Comparison of ENCODE assay signal across 10 cellular contexts in genomic region chr1:178609015-178609414, GRCh38.
A peak's percentile ranks its signal among the peaks of the same experiment; 100 is the strongest.
DNase-seq lines count a peak whose midpoint lies in the region; ATAC-seq and TF ChIP-seq lines count a peak whose summit lies in the region.
"Had no signal": no experiment of that assay in that cellular context is flagged by ENCODE, and none has a peak within 500 bp of the region (broad histone marks: within the 10 kb centered on the region; RNA-seq: fewer than 3 reads in every experiment).

No MANE protein-coding gene starts in this region.

- DNase-seq in AG10803 (ENCODE audit: low read depth) (peak; percentile 91), HT1080 (ENCODE audit: low read depth) (peak; percentile 57), mammary epithelial cell (peak; percentile 86), mucosa of descending colon (no peak), NCI-H82 treated with DMSO at 0.1 percent for 48 hours (lab: John Stamatoyannopoulos, UW; ENCODE audit: unreplicated experiment) (no peak)
- no peak for DNase-seq in activated CD4-positive, alpha-beta T cell treated with anti-CD3 and anti-CD28 coated beads, Interleukin-2, amount 10 ng/mL, durations not matched to agents 7 days and 5 days
- no peak for DNase-seq in NK-92 treated with Interleukin-12 subunit alpha and Interleukin-12 subunit beta, amount 100 ng/mL, for 24 hours (lab: John Stamatoyannopoulos, UW)
- DNase-seq: activated CD4-positive, alpha-beta T cell treated with anti-CD3 and anti-CD28 coated beads, Interleukin-2, amount 10 ng/mL, durations not matched to agents 24 days and 14 days had no signal

- no TSS peak for BruUV-seq in mammary epithelial cell (replicated peaks; lab: Mats Ljungman, UMichigan)

- peak overlapping the region; percentile 26; the same call in 1 of the 2 replicates for H3K4me3 ChIP-seq in AG10803 (ENCODE audit: low read length)
- no peak overlapping the region for H3K4me3 ChIP-seq in mammary epithelial cell (replicated peaks in 1 of 3; ENCODE audit: insufficient read depth in 1 of 3, low read depth in 2 of 3, low read length in 3 of 3)
- H3K4me3 ChIP-seq in mucosa of descending colon: no peak overlapping the region

- H2AFZ ChIP-seq in mammary epithelial cell (ENCODE audit: low read depth, low read length): no peak overlapping the region

- H3K9me3 ChIP-seq in mammary epithelial cell (replicated peaks; ENCODE audit: insufficient read depth, low read length): no peaks in the 10 kb centered on the region
- no peaks in the 10 kb centered on the region for H3K9me3 ChIP-seq in mucosa of descending colon

- ATAC-seq in mucosa of descending colon: peak; percentile 39
- no peak for ATAC-seq in GM21526 (IDR thresholded peaks at IDR 0.05; ENCODE audit: low FRiP score, unreplicated experiment)

- no peak overlapping the region for H3K9ac ChIP-seq in mammary epithelial cell (ENCODE audit: insufficient read depth, low read length)

- CTCF ChIA-PET in mammary epithelial cell (lab: Charles Lee; ENCODE audit: low non-redundant PET): no interaction called here
- CTCF ChIA-PET in activated CD4-positive, alpha-beta T cell treated with anti-CD3 and anti-CD28 coated beads, Interleukin-2, amount 10 ng/mL, durations not matched to agents 7 days and 5 days (lab: Charles Lee): interaction anchor here (1.0 kb wide), 1 partner anchor 13 kb away, joined by 3 read pairs; no protein-coding TSS in a partner anchor

- intact Hi-C loops in mammary epithelial cell (cut with micrococcal nuclease): loop anchor here (1.0 to 2.0 kb wide), 2 partner anchors 66 to 116 kb away; partner anchors contain the start of gene RALGPS2
- intact Hi-C loops in mucosa of descending colon (cut with DNase I, micrococcal nuclease): no loop called here

- H3K27ac ChIP-seq in mammary epithelial cell (ENCODE audit: insufficient read depth, low read depth, low read length): peak overlapping the region; percentile 85

- H3K27ac Mint-ChIP-seq in activated CD4-positive, alpha-beta T cell treated with anti-CD3 and anti-CD28 coated beads, Interleukin-2, amount 10 ng/mL, durations not matched to agents 7 days and 5 days: no peak overlapping the region
- H3K27ac Mint-ChIP-seq: activated CD4-positive, alpha-beta T cell treated with anti-CD3 and anti-CD28 coated beads, Interleukin-2, amount 10 ng/mL, durations not matched to agents 24 days and 14 days; activated naive CD8-positive, alpha-beta T cell had no signal

- H3K27me3 Mint-ChIP-seq in activated CD4-positive, alpha-beta T cell treated with anti-CD3 and anti-CD28 coated beads, Interleukin-2, amount 10 ng/mL, durations not matched to agents 7 days and 5 days: peaks cover 1% of the 10 kb centered on the region
- H3K27me3 Mint-ChIP-seq: activated CD4-positive, alpha-beta T cell treated with anti-CD3 and anti-CD28 coated beads, Interleukin-2, amount 10 ng/mL, durations not matched to agents 24 days and 14 days had no signal

- in situ Hi-C loops in mammary epithelial cell (cut with MboI; ENCODE audit: low sequenced_read_pairs in 2 of 2): no loop called here

- dilution Hi-C loops in mammary epithelial cell (cut with HindIII; ENCODE audit: low sequenced_read_pairs): no loop called here

- no peaks in the 10 kb centered on the region for H3K79me2 ChIP-seq in mammary epithelial cell (ENCODE audit: insufficient read depth, low read length)

- no peak overlapping the region for H3K4me3 Mint-ChIP-seq in activated CD4-positive, alpha-beta T cell treated with anti-CD3 and anti-CD28 coated beads, Interleukin-2, amount 10 ng/mL, durations not matched to agents 7 days and 5 days
- H3K4me3 Mint-ChIP-seq: activated CD4-positive, alpha-beta T cell treated with anti-CD3 and anti-CD28 coated beads, Interleukin-2, amount 10 ng/mL, durations not matched to agents 24 days and 14 days; activated naive CD8-positive, alpha-beta T cell had no signal

- H3K4me1 ChIP-seq in mammary epithelial cell (ENCODE audit: insufficient read depth, low read length) (peaks cover 46% of the 10 kb centered on the region), mucosa of descending colon (ENCODE audit: low read depth) (no peaks in the 10 kb centered on the region)

- peak overlapping the region; percentile 55 for H3K4me2 ChIP-seq in mammary epithelial cell (ENCODE audit: insufficient read depth, low read depth, low read length)

- 0% methylated on average over 2 of the region's 2 CpGs for WGBS in mammary epithelial cell (ENCODE audit: low coverage, missing lambda C conversion rate)

- H4K20me1 ChIP-seq in mammary epithelial cell (ENCODE audit: insufficient read depth, low read length): no peaks in the 10 kb centered on the region

- no peaks in the 10 kb centered on the region for H3K4me1 Mint-ChIP-seq in activated CD4-positive, alpha-beta T cell treated with anti-CD3 and anti-CD28 coated beads, Interleukin-2, amount 10 ng/mL, durations not matched to agents 7 days and 5 days
- H3K4me1 Mint-ChIP-seq: activated CD4-positive, alpha-beta T cell treated with anti-CD3 and anti-CD28 coated beads, Interleukin-2, amount 10 ng/mL, durations not matched to agents 24 days and 14 days had no signal

- TF ChIP-seq CTCF in AG10803 (conservative IDR thresholded peaks at IDR 0.05; ENCODE audit: low read length) (no peak), mammary epithelial cell (conservative IDR thresholded peaks at IDR 0.05 in 1 of 2, IDR thresholded peaks at IDR 0.05 in 1 of 2; ENCODE audit: extremely low read depth in 1 of 2, insufficient read depth in 1 of 2, low read depth in 1 of 2, low read length in 2 of 2) (no peak), mucosa of descending colon (IDR thresholded peaks at IDR 0.05) (no peak)

- H3K36me3 ChIP-seq in mammary epithelial cell (ENCODE audit: insufficient read depth, low read length) (no peaks in the 10 kb centered on the region), mucosa of descending colon (ENCODE audit: low read depth) (no peaks in the 10 kb centered on the region)

- H3K36me3 Mint-ChIP-seq in activated CD4-positive, alpha-beta T cell treated with anti-CD3 and anti-CD28 coated beads, Interleukin-2, amount 10 ng/mL, durations not matched to agents 7 days and 5 days (ENCODE audit: low read depth): no peaks in the 10 kb centered on the region

- POLR2A ChIA-PET in activated CD4-positive, alpha-beta T cell treated with anti-CD3 and anti-CD28 coated beads, Interleukin-2, amount 10 ng/mL, durations not matched to agents 7 days and 5 days (lab: Charles Lee): no interaction called here

- no peaks in the 10 kb centered on the region for H3K27me3 ChIP-seq in mammary epithelial cell (ENCODE audit: insufficient read depth, low read length)

- no peaks in the 10 kb centered on the region for H3K9me3 Mint-ChIP-seq in activated CD4-positive, alpha-beta T cell treated with anti-CD3 and anti-CD28 coated beads, Interleukin-2, amount 10 ng/mL, durations not matched to agents 7 days and 5 days
- H3K9me3 Mint-ChIP-seq: activated CD4-positive, alpha-beta T cell treated with anti-CD3 and anti-CD28 coated beads, Interleukin-2, amount 10 ng/mL, durations not matched to agents 24 days and 14 days had no signal

Comparison
In these comparisons a context has a peak if more than half of its experiments do, and no peak if none do; other contexts are left out.
1. DNase-seq: peak in AG10803 (single experiment), HT1080 (single experiment) and mammary epithelial cell (single experiment); none in mucosa of descending colon (0 of 3), activated CD4-positive, alpha-beta T cell treated with anti-CD3 and anti-CD28 coated beads, Interleukin-2, amount 10 ng/mL, durations not matched to agents 7 days and 5 days (single experiment), NK-92 treated with Interleukin-12 subunit alpha and Interleukin-12 subunit beta, amount 100 ng/mL, for 24 hours (single experiment) and NCI-H82 treated with DMSO at 0.1 percent for 48 hours (single experiment).